9 cellular contexts compared by ENCODE assay signal in genomic region chr2:96531366-96531765, GRCh38. TPM values are rescaled to one million over a fixed set of nuclear protein-coding genes. Genes with fewer than 3 reads are reported as not detected.
DNase-seq lines count a peak whose midpoint lies in the region; ATAC-seq and TF ChIP-seq lines count a peak whose summit lies in the region.
"Had no signal": no experiment of that assay in that cellular context is flagged by ENCODE, and none has a peak within 500 bp of the region (broad histone marks: within the 10 kb centered on the region; RNA-seq: fewer than 3 reads in every experiment).

No MANE protein-coding gene starts in this region.

- H3K27ac ChIP-seq in ascending aorta, result peak overlapping the region; percentile 96 to 99
- peak overlapping the region; percentile 82 to 94 (median 90) for H3K27ac ChIP-seq in tibial nerve
- peak overlapping the region in 2 of 4 donors; percentile 59 to 68 for H3K27ac ChIP-seq in body of pancreas

- DNase-seq in activated T-cell treated with anti-CD3 and anti-CD28 coated beads, Interleukin-2, amount 50 U/mL, for 24 hours, result no peak
- DNase-seq in activated T-cell treated with anti-CD3 and anti-CD28 coated beads for 4 hours, result no peak
- DNase-seq in ascending aorta (ENCODE audit: low spot score in 2 of 2), result peak in 1 of 2 donors; percentile 68
- no peak for DNase-seq in memory B cell (ENCODE audit: low spot score in 2 of 2)
- DNase-seq in tibial nerve (ENCODE audit: low spot score in 2 of 2), result no peak
- DNase-seq in hippocampal formation (lab: John Stamatoyannopoulos, UW), result no peak
- no peak for DNase-seq in body of pancreas
- DNase-seq in SKM-1 (lab: John Stamatoyannopoulos, UW; ENCODE audit: unreplicated experiment), result no peak

- H3K36me3 ChIP-seq in ascending aorta (no peaks in the 10 kb centered on the region), tibial nerve (no peaks in the 10 kb centered on the region), body of pancreas (replicated peaks in 1 of 2; ENCODE audit: insufficient read depth in 1 of 2, low read depth in 2 of 2) (no peaks in the 10 kb centered on the region)

- no peaks in the 10 kb centered on the region for H3K27me3 Mint-ChIP-seq in activated T-cell treated with anti-CD3 and anti-CD28 coated beads, Interleukin-2, amount 50 U/mL, for 24 hours
- H3K27me3 Mint-ChIP-seq in memory B cell, result no peaks in the 10 kb centered on the region

- no peak for TF ChIP-seq POLR2A in tibial nerve (IDR thresholded peaks at IDR 0.05)
- TF ChIP-seq POLR2A in body of pancreas (IDR thresholded peaks at IDR 0.05), result no peak

- peak overlapping the region; percentile 61 for H3K4me3 Mint-ChIP-seq in activated T-cell treated with anti-CD3 and anti-CD28 coated beads, Interleukin-2, amount 50 U/mL, for 24 hours
- H3K4me3 Mint-ChIP-seq in memory B cell, result no peak overlapping the region

- WGBS in tibial nerve, 2 donors, result 70 to 76% methylated on average over 9 of the region's 9 CpGs
- 86 to 87% methylated on average over 9 of the region's 9 CpGs for WGBS in body of pancreas, 2 donors

- no peak for TF ChIP-seq CTCF in ascending aorta (IDR thresholded peaks at IDR 0.05)
- no peak for TF ChIP-seq CTCF in tibial nerve (IDR thresholded peaks at IDR 0.05)
- TF ChIP-seq CTCF in body of pancreas (IDR thresholded peaks at IDR 0.05), result no peak

- H3K4me1 Mint-ChIP-seq in activated T-cell treated with anti-CD3 and anti-CD28 coated beads, Interleukin-2, amount 50 U/mL, for 24 hours (ENCODE audit: low read depth), result peaks cover 91% of the 10 kb centered on the region
- H3K4me1 Mint-ChIP-seq in memory B cell, result peaks cover 33% of the 10 kb centered on the region

- H3K36me3 Mint-ChIP-seq in activated T-cell treated with anti-CD3 and anti-CD28 coated beads, Interleukin-2, amount 50 U/mL, for 24 hours (ENCODE audit: low read depth), result no peaks in the 10 kb centered on the region
- H3K36me3 Mint-ChIP-seq in memory B cell, result no peaks in the 10 kb centered on the region

- H3K4me1 ChIP-seq in ascending aorta (peaks cover 49 to 84% of the 10 kb centered on the region in 2 donors), tibial nerve (peaks cover 6 to 91% (median 56%) of the 10 kb centered on the region in 4 donors), body of pancreas (peaks cover 18% of the 10 kb centered on the region)

- peak overlapping the region; percentile 97 for H3K27ac Mint-ChIP-seq in activated T-cell treated with anti-CD3 and anti-CD28 coated beads, Interleukin-2, amount 50 U/mL, for 24 hours
- peak overlapping the region; percentile 82 for H3K27ac Mint-ChIP-seq in memory B cell

- intact Hi-C loops in ascending aorta (cut with DNase I) (loop anchor here (5.0 kb wide), 2 partner anchors 106 to 231 kb away; partner anchors contain the start of genes CNNM4 and KANSL3), body of pancreas (cut with DNase I) (no loop called here)

- H3K27me3 ChIP-seq in ascending aorta (no peaks in the 10 kb centered on the region), tibial nerve (no peaks in the 10 kb centered on the region), body of pancreas (no peaks in the 10 kb centered on the region)

- ATAC-seq in memory B cell (ENCODE audit: low read depth) (no peak), body of pancreas (no peak)

- H3K4me3 ChIP-seq in ascending aorta, result peak overlapping the region; percentile 38 to 45
- H3K4me3 ChIP-seq in tibial nerve, result peak overlapping the region in 1 of 4 donors; percentile 37
- no peak overlapping the region for H3K4me3 ChIP-seq in body of pancreas

- H3K9me3 ChIP-seq in ascending aorta (no peaks in the 10 kb centered on the region), tibial nerve (no peaks in the 10 kb centered on the region), body of pancreas (no peaks in the 10 kb centered on the region)

- H3K9me3 Mint-ChIP-seq in activated T-cell treated with anti-CD3 and anti-CD28 coated beads, Interleukin-2, amount 50 U/mL, for 24 hours, result no peaks in the 10 kb centered on the region
- H3K9me3 Mint-ChIP-seq in memory B cell, result no peaks in the 10 kb centered on the region

- no peak for TF ChIP-seq EP300 in tibial nerve (IDR thresholded peaks at IDR 0.05)

RNA-seq across cellular contexts. Expression of gene ARID5A, which starts 5.2 kb away (rescaled TPM):
- 267 TPM for total RNA-seq in ascending aorta
- total RNA-seq in tibial nerve, result 10 to 100 TPM; 23.8 to 56.4 (median 40.3) TPM
- 1 to 10 TPM; 8.9 to 9.6 TPM for total RNA-seq in body of pancreas

RNA-seq across cellular contexts. Expression of gene NEURL3, which starts 26.2 kb away (rescaled TPM):
- total RNA-seq in ascending aorta (not detected), tibial nerve (1 to 10 TPM in 1 of 4 donors, not detected in 3; 1.5 TPM), body of pancreas (10 to 100 TPM; 40.7 to 71.2 TPM)
- total RNA-seq: myocyte had no signal

Comparison
In these comparisons a context has a peak if more than half of its experiments do, and no peak if none do; other contexts are left out.
1. H3K4me3 ChIP-seq: peak in ascending aorta (2 of 2); none in body of pancreas (0 of 2).
2. RNA of gene NEURL3, which starts 26.2 kb away (total RNA-seq): 40.7 to 71.2 TPM in body of pancreas; 1.5 TPM in tibial nerve and not detected in ascending aorta (single experiment); every median in the first group is over 10 times any median in the second.